39 cellular contexts compared by ENCODE assay signal in the genomic region with DNA sequence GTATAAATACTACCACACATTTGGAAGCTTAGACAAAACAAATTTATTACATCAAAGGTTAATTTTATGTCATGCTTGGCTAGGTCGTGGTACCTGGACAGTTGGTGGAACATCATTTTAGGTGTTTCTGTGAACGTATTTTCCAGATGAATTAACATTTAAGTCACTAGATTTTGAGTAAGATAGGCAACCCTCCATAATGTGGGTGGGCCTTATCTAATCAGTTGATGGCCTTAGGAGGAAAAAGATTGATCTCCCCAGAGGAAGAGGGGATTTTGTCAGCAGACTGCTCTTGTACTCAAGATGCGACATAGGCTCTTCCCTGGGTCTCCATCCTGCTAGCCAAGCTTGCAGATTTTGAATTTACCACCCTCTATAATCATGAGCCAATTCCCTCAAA.
"Had no signal": no experiment of that assay in that cellular context is flagged by ENCODE, and none has a peak within 500 bp of the region (broad histone marks: within the 10 kb centered on the region; RNA-seq: fewer than 3 reads in every experiment).

No MANE protein-coding gene starts in this region.

- H3K9me3 Mint-ChIP-seq: activated naive CD8-positive, alpha-beta T cell treated with anti-CD3 and anti-CD28 coated beads, Interleukin-2, amount 10 ng/mL, durations not matched to agents 7 days and 5 days; activated naive CD8-positive, alpha-beta T cell treated with anti-CD3 and anti-CD28 coated beads, Interleukin-2, amount 50 U/mL, for 24 hours; activated T-cell treated with anti-CD3 and anti-CD28 coated beads, Interleukin-2, amount 50 U/mL, for 72 hours; activated T-helper 17 cell treated with anti-CD3 and anti-CD28 coated beads, Interleukin-2, amount 50 U/mL, for 72 hours; central memory CD8-positive, alpha-beta T cell had no signal

- H3K36me3 ChIP-seq: adrenal gland, ascending aorta, brain microvascular endothelial cell, breast epithelium, cardiac muscle cell had no signal

- H3K9me3 ChIP-seq: adrenal gland, ascending aorta, body of pancreas had no signal

- H3K4me3 ChIP-seq: adrenal gland, ascending aorta, body of pancreas, breast epithelium, cardiac muscle cell had no signal

- H3K4me1 ChIP-seq: adrenal gland, body of pancreas, breast epithelium had no signal

- H3K4me3 Mint-ChIP-seq: activated naive CD4-positive, alpha-beta T cell treated with anti-CD3 and anti-CD28 coated beads for 36 hours; activated naive CD4-positive, alpha-beta T cell treated with anti-CD3 and anti-CD28 coated beads, Interleukin-2, amount 10 ng/mL, durations not matched to agents 7 days and 5 days; activated naive CD4-positive, alpha-beta T cell treated with anti-CD3 and anti-CD28 coated beads, Interleukin-2, amount 50 U/mL, for 24 hours; activated naive CD8-positive, alpha-beta T cell; activated naive CD8-positive, alpha-beta T cell treated with anti-CD3 and anti-CD28 coated beads for 36 hours; activated naive CD8-positive, alpha-beta T cell treated with anti-CD3 and anti-CD28 coated beads, Interleukin-2, amount 10 ng/mL, durations not matched to agents 7 days and 5 days; activated naive CD8-positive, alpha-beta T cell treated with anti-CD3 and anti-CD28 coated beads, Interleukin-2, amount 50 U/mL, for 24 hours; activated T-cell treated with anti-CD3 and anti-CD28 coated beads, Interleukin-2, amount 50 U/mL, for 24 hours; activated T-cell treated with anti-CD3 and anti-CD28 coated beads, Interleukin-2, amount 50 U/mL, for 4 hours; activated T-cell treated with anti-CD3 and anti-CD28 coated beads, Interleukin-2, amount 50 U/mL, for 72 hours; activated T-helper 1 cell treated with anti-CD3 and anti-CD28 coated beads, Interleukin-12 subunit alpha, Interleukin-12 subunit beta, Interleukin-2, Interleukin-4 antibody, amounts not matched to agents 30 ng/mL and 10 ng/mL and 1 ng/mL, durations not matched to agents 14 hours and 24 hours and 36 hours; activated T-helper 17 cell treated with anti-CD3 and anti-CD28 coated beads, Interleukin-2, amount 50 U/mL, for 72 hours; brain; central memory CD8-positive, alpha-beta T cell had no signal

- H3K27me3 Mint-ChIP-seq: activated naive CD4-positive, alpha-beta T cell treated with anti-CD3 and anti-CD28 coated beads, Interleukin-2, amount 10 ng/mL, durations not matched to agents 7 days and 5 days; activated naive CD4-positive, alpha-beta T cell treated with anti-CD3 and anti-CD28 coated beads, Interleukin-2, amount 50 U/mL, for 24 hours; activated naive CD8-positive, alpha-beta T cell treated with anti-CD3 and anti-CD28 coated beads for 36 hours; activated naive CD8-positive, alpha-beta T cell treated with anti-CD3 and anti-CD28 coated beads, Interleukin-2, amount 10 ng/mL, durations not matched to agents 7 days and 5 days; activated naive CD8-positive, alpha-beta T cell treated with anti-CD3 and anti-CD28 coated beads, Interleukin-2, amount 50 U/mL, for 24 hours; activated T-cell treated with anti-CD3 and anti-CD28 coated beads, Interleukin-2, amount 50 U/mL, for 24 hours; activated T-helper 17 cell treated with anti-CD3 and anti-CD28 coated beads, Interleukin-2, amount 50 U/mL, for 72 hours; central memory CD8-positive, alpha-beta T cell had no signal

- H3K4me1 Mint-ChIP-seq: activated naive CD4-positive, alpha-beta T cell treated with anti-CD3 and anti-CD28 coated beads, Interleukin-2, amount 10 ng/mL, durations not matched to agents 7 days and 5 days; activated naive CD4-positive, alpha-beta T cell treated with anti-CD3 and anti-CD28 coated beads, Interleukin-2, amount 50 U/mL, for 24 hours; activated naive CD8-positive, alpha-beta T cell treated with anti-CD3 and anti-CD28 coated beads for 36 hours; activated naive CD8-positive, alpha-beta T cell treated with anti-CD3 and anti-CD28 coated beads, Interleukin-2, amount 10 ng/mL, durations not matched to agents 7 days and 5 days; activated naive CD8-positive, alpha-beta T cell treated with anti-CD3 and anti-CD28 coated beads, Interleukin-2, amount 50 U/mL, for 24 hours; activated T-helper 17 cell treated with anti-CD3 and anti-CD28 coated beads, Interleukin-2, amount 50 U/mL, for 72 hours; central memory CD8-positive, alpha-beta T cell had no signal

- H3K36me3 Mint-ChIP-seq: activated naive CD4-positive, alpha-beta T cell treated with anti-CD3 and anti-CD28 coated beads, Interleukin-2, amount 10 ng/mL, durations not matched to agents 7 days and 5 days; activated naive CD4-positive, alpha-beta T cell treated with anti-CD3 and anti-CD28 coated beads, Interleukin-2, amount 50 U/mL, for 24 hours; activated naive CD4-positive, alpha-beta T cell treated with anti-CD3 and anti-CD28 coated beads, Interleukin-2, amount 50 U/mL, for 72 hours; activated naive CD8-positive, alpha-beta T cell; activated naive CD8-positive, alpha-beta T cell treated with anti-CD3 and anti-CD28 coated beads for 36 hours; activated naive CD8-positive, alpha-beta T cell treated with anti-CD3 and anti-CD28 coated beads, Interleukin-2, amount 10 ng/mL, durations not matched to agents 7 days and 5 days; brain had no signal

- ATAC-seq: activated naive CD4-positive, alpha-beta T cell treated with anti-CD3 and anti-CD28 coated beads, Interleukin-2, amount 50 U/mL, for 72 hours; activated naive CD8-positive, alpha-beta T cell treated with anti-CD3 and anti-CD28 coated beads, Interleukin-2, amount 50 U/mL, for 24 hours; activated T-cell treated with anti-CD3 and anti-CD28 coated beads, Interleukin-2, amount 50 U/mL, for 4 hours; activated T-cell treated with anti-CD3 and anti-CD28 coated beads, Interleukin-2, amount 50 U/mL, for 72 hours; activated T-helper 17 cell treated with anti-CD3 and anti-CD28 coated beads, Interleukin-2, amount 50 U/mL, for 72 hours; body of pancreas had no signal

- DNase-seq: activated effector memory CD4-positive, alpha-beta T cell treated with anti-CD3 and anti-CD28 coated beads, Interleukin-2, amount 50 U/mL, for 16 hours; activated gamma-delta T cell; activated gamma-delta T cell treated with Interleukin-2 at 50 U/mL for 16 hours; activated naive CD4-positive, alpha-beta T cell; activated naive CD4-positive, alpha-beta T cell treated with anti-CD3 and anti-CD28 coated beads for 36 hours; activated naive CD4-positive, alpha-beta T cell treated with anti-CD3 and anti-CD28 coated beads, Interleukin-2, amount 10 ng/mL, durations not matched to agents 7 days and 5 days; activated naive CD4-positive, alpha-beta T cell treated with anti-CD3 and anti-CD28 coated beads, Interleukin-2, amount 50 U/mL, for 16 hours; activated naive CD4-positive, alpha-beta T cell treated with Interleukin-2 at 50 U/mL for 16 hours; activated naive CD8-positive, alpha-beta T cell treated with anti-CD3 and anti-CD28 coated beads for 36 hours; activated naive CD8-positive, alpha-beta T cell treated with anti-CD3 and anti-CD28 coated beads, Interleukin-2, amount 10 ng/mL, durations not matched to agents 7 days and 5 days; activated naive CD8-positive, alpha-beta T cell treated with anti-CD3 and anti-CD28 coated beads, Interleukin-2, amount 50 U/mL, for 24 hours; activated T-cell treated with anti-CD3 and anti-CD28 coated beads, Interleukin-2, amount 50 U/mL, for 24 hours; activated T-cell treated with anti-CD3 and anti-CD28 coated beads, Interleukin-2, amount 50 U/mL, for 4 hours; activated T-cell treated with anti-CD3 and anti-CD28 coated beads, Interleukin-2, amount 50 U/mL, for 48 hours; activated T-cell treated with anti-CD3 and anti-CD28 coated beads, Interleukin-2, amount 50 U/mL, for 72 hours; adrenal gland; amniotic stem cell; amygdala; anterior cingulate cortex; aorta; body of pancreas; brain microvascular endothelial cell; caudate nucleus; central memory CD4-positive, alpha-beta T cell; cerebellar nuclear complex had no signal

- FAIRE-seq: astrocyte, bronchial epithelial cell, colon had no signal

- H3K27me3 ChIP-seq: adrenal gland, ascending aorta, body of pancreas, brain microvascular endothelial cell, breast epithelium, cardiac muscle cell had no signal

- H3K27ac ChIP-seq: adrenal gland, ascending aorta, body of pancreas, brain microvascular endothelial cell, breast epithelium, cardiac muscle cell had no signal

- H3K27ac Mint-ChIP-seq: activated naive CD4-positive, alpha-beta T cell treated with anti-CD3 and anti-CD28 coated beads for 36 hours; activated naive CD4-positive, alpha-beta T cell treated with anti-CD3 and anti-CD28 coated beads, Interleukin-2, amount 10 ng/mL, durations not matched to agents 7 days and 5 days; activated naive CD4-positive, alpha-beta T cell treated with anti-CD3 and anti-CD28 coated beads, Interleukin-2, amount 50 U/mL, for 24 hours; activated naive CD4-positive, alpha-beta T cell treated with anti-CD3 and anti-CD28 coated beads, Interleukin-2, amount 50 U/mL, for 72 hours; activated naive CD8-positive, alpha-beta T cell; activated naive CD8-positive, alpha-beta T cell treated with anti-CD3 and anti-CD28 coated beads for 36 hours; activated naive CD8-positive, alpha-beta T cell treated with anti-CD3 and anti-CD28 coated beads, Interleukin-2, amount 10 ng/mL, durations not matched to agents 7 days and 5 days; activated naive CD8-positive, alpha-beta T cell treated with anti-CD3 and anti-CD28 coated beads, Interleukin-2, amount 50 U/mL, for 24 hours; activated T-cell treated with anti-CD3 and anti-CD28 coated beads, Interleukin-2, amount 50 U/mL, for 24 hours; activated T-cell treated with anti-CD3 and anti-CD28 coated beads, Interleukin-2, amount 50 U/mL, for 72 hours; activated T-helper 1 cell treated with anti-CD3 and anti-CD28 coated beads, Interleukin-12 subunit alpha, Interleukin-12 subunit beta, Interleukin-2, Interleukin-4 antibody, amounts not matched to agents 30 ng/mL and 10 ng/mL and 1 ng/mL, durations not matched to agents 14 hours and 24 hours and 36 hours; activated T-helper 17 cell treated with anti-CD3 and anti-CD28 coated beads, Interleukin-2, amount 50 U/mL, for 72 hours; activated T-helper 2 cell treated with anti-CD3 and anti-CD28 coated beads, Interferon-gamma antibody, Interleukin-2, Interleukin-4, amounts not matched to agents 10 μg/mL and 5 μg/mL and 100 μg/mL, durations not matched to agents 14 hours and 24 hours and 36 hours; brain had no signal
